In the genomic region with DNA sequence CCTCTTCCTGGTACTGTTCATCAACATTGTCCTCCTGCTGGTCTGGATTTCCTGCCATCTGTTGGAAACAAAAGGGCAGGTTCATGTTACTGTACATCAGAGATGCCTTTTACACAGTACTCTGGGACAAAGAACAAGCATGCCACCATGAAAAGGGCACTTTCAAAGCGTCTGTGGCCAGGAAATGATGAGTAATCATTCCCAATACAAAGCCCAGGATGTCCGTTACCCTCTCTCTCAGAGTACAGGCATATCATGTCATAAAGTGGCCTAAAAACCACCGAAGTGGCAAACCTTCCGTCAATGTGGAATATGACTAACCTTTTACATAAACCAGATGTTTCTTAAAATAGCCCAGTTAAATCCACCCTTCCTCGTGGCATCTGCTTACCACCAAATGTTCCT, we compare ENCODE assay signal across 9 cellular contexts.
DNase-seq lines count a peak whose midpoint lies in the region; ATAC-seq and TF ChIP-seq lines count a peak whose summit lies in the region.
"Had no signal": no experiment of that assay in that cellular context is flagged by ENCODE, and none has a peak within 500 bp of the region (broad histone marks: within the 10 kb centered on the region; RNA-seq: fewer than 3 reads in every experiment).

No MANE protein-coding gene starts in this region.

- H3K27ac ChIP-seq in breast epithelium, result no peak overlapping the region
- peak overlapping the region; percentile 60 for H3K27ac ChIP-seq in angular gyrus (ENCODE audit: low read depth, low read length)

- ATAC-seq in mucosa of descending colon (peak; percentile 23), GM18520 (IDR thresholded peaks at IDR 0.05; ENCODE audit: unreplicated experiment) (no peak), GM21717 (IDR thresholded peaks at IDR 0.05; ENCODE audit: unreplicated experiment) (no peak)

- H3K4me1 ChIP-seq in breast epithelium, result no peaks in the 10 kb centered on the region
- H3K4me1 ChIP-seq in mucosa of descending colon (ENCODE audit: low read depth), result no peaks in the 10 kb centered on the region

- H3K9me3 ChIP-seq in breast epithelium (no peaks in the 10 kb centered on the region), mucosa of descending colon (no peaks in the 10 kb centered on the region)

- no peaks in the 10 kb centered on the region for H3K27me3 Mint-ChIP-seq in MCF 10A (ENCODE audit: insufficient read depth, unreplicated experiment)
- H3K27me3 Mint-ChIP-seq: activated B cell treated with CpG ODN at 0.5 μM for 24 hours had no signal

- no peak overlapping the region for H3K4me3 Mint-ChIP-seq in MCF 10A (ENCODE audit: unreplicated experiment)
- H3K4me3 Mint-ChIP-seq: activated B cell treated with CpG ODN at 0.5 μM for 24 hours had no signal

- peak overlapping the region; percentile 89 for H3K27ac Mint-ChIP-seq in MCF 10A (ENCODE audit: low read depth, unreplicated experiment)
- H3K27ac Mint-ChIP-seq: activated B cell treated with CpG ODN at 0.5 μM for 24 hours had no signal

- DNase-seq in MCF 10A (ENCODE audit: unreplicated experiment) (peak; percentile 68), breast epithelium (ENCODE audit: low spot score in 2 of 2) (no peak), NCI-H2107 (lab: John Stamatoyannopoulos, UW) (peak; percentile 88), mucosa of descending colon (no peak)
- no peak for DNase-seq in stimulated activated CD4-positive, alpha-beta T cell treated with anti-CD3 and anti-CD28 coated beads, Interleukin-2, amount 100 ng/mL, for 48 hours
- DNase-seq: activated B cell treated with CpG ODN at 0.5 μM for 24 hours had no signal

- H3K4me1 Mint-ChIP-seq in MCF 10A (ENCODE audit: insufficient read depth, unreplicated experiment), result peaks cover 8% of the 10 kb centered on the region

- peaks cover 7% of the 10 kb centered on the region for H3K36me3 ChIP-seq in breast epithelium
- peaks cover 6% of the 10 kb centered on the region for H3K36me3 ChIP-seq in mucosa of descending colon (ENCODE audit: low read depth)

- no peaks in the 10 kb centered on the region for H3K9me3 Mint-ChIP-seq in MCF 10A (ENCODE audit: unreplicated experiment)
- H3K9me3 Mint-ChIP-seq: activated B cell treated with CpG ODN at 0.5 μM for 24 hours had no signal

- no peaks in the 10 kb centered on the region for H3K27me3 ChIP-seq in breast epithelium

- H3K4me3 ChIP-seq in breast epithelium (no peak overlapping the region), mucosa of descending colon (no peak overlapping the region)

- POLR2A ChIA-PET in MCF 10A (lab: Yijun Ruan, JAX), result no interaction called here

- no TSS peak for BruUV-seq in MCF 10A (replicated peaks; lab: Mats Ljungman, UMichigan)

- TF ChIP-seq POLR2A in breast epithelium (IDR thresholded peaks at IDR 0.05), result no peak

- CTCF ChIA-PET in MCF 10A (lab: Yijun Ruan, JAX), result no interaction called here

- peaks cover 54% of the 10 kb centered on the region for H3K36me3 Mint-ChIP-seq in MCF 10A (ENCODE audit: insufficient read depth, unreplicated experiment)

- TF ChIP-seq CTCF in MCF 10A (IDR thresholded peaks at IDR 0.05; ENCODE audit: unreplicated experiment), result no peak
- no peak for TF ChIP-seq CTCF in breast epithelium (IDR thresholded peaks at IDR 0.05)
- no peak for TF ChIP-seq CTCF in mucosa of descending colon (IDR thresholded peaks at IDR 0.05)

- intact Hi-C loops in MCF 10A (cut with micrococcal nuclease), result no loop called here
- intact Hi-C loops in breast epithelium (cut with DNase I; ENCODE audit: low total_unique reads), result no loop called here
- intact Hi-C loops in mucosa of descending colon (cut with DNase I, micrococcal nuclease), result no loop called here

Comparison
In these comparisons a context has a peak if more than half of its experiments do, and no peak if none do; other contexts are left out.
1. DNase-seq: peak in MCF 10A (single experiment) and NCI-H2107 (single experiment); none in breast epithelium (0 of 2), mucosa of descending colon (0 of 3) and stimulated activated CD4-positive, alpha-beta T cell treated with anti-CD3 and anti-CD28 coated beads, Interleukin-2, amount 100 ng/mL, for 48 hours (0 of 2).